In genomic region chr20:4171538-4172116, GRCh38 we compare ENCODE assay signal across 8 cellular contexts. TPM values are rescaled to one million over a fixed set of nuclear protein-coding genes. Genes with fewer than 3 reads are reported as not detected.
DNase-seq lines count a peak whose midpoint lies in the region; ATAC-seq and TF ChIP-seq lines count a peak whose summit lies in the region.

No MANE protein-coding gene starts in this region.

- H3K27me3 Mint-ChIP-seq in HFFc6 (ENCODE audit: insufficient read depth): no peaks in the 10 kb centered on the region; the same call in 1 of the 2 replicates
- no peaks in the 10 kb centered on the region for H3K27me3 Mint-ChIP-seq in activated T-cell treated with anti-CD3 and anti-CD28 coated beads, Interleukin-2, amount 50 U/mL, for 72 hours (ENCODE audit: low read depth)

- H3K4me1 ChIP-seq in spleen: peaks cover 0 to 23% (median 13%) of the 10 kb centered on the region in 6 donors

- no peaks in the 10 kb centered on the region for H3K9me3 ChIP-seq in spleen

- peak overlapping the region in 5 of 8 donors; percentile 27 to 69 (median 63) for H3K27ac ChIP-seq in spleen

- no peak for TF ChIP-seq POLR2A in spleen (IDR thresholded peaks at IDR 0.05)

- DNase-seq in HFFc6: no peak
- no peak for DNase-seq in activated T-cell treated with anti-CD3 and anti-CD28 coated beads, Interleukin-2, amount 50 U/mL, for 72 hours
- DNase-seq in spleen: no peak
- DNase-seq in NOMO-1 treated with dmso at 0.1 percent for 144 hours (lab: John Stamatoyannopoulos, UW; ENCODE audit: unreplicated experiment): no peak
- DNase-seq in activated CD4-positive, CD25-positive, alpha-beta regulatory T cell (lab: John Stamatoyannopoulos, UW): no peak
- DNase-seq in sciatic nerve (ENCODE audit: low spot score): no peak
- DNase-seq in KG1 (lab: John Stamatoyannopoulos, UW): no peak

- peaks cover 0 to 10% (median 0%) of the 10 kb centered on the region in 7 donors for H3K27me3 ChIP-seq in spleen (replicated peaks in 1 of 7)

- H3K36me3 Mint-ChIP-seq in HFFc6 (ENCODE audit: low read depth): peaks cover 2% of the 10 kb centered on the region
- H3K36me3 Mint-ChIP-seq in activated T-cell treated with anti-CD3 and anti-CD28 coated beads, Interleukin-2, amount 50 U/mL, for 72 hours (ENCODE audit: insufficient read depth in 2 of 2): no peaks in the 10 kb centered on the region

- H3K36me3 ChIP-seq in spleen: no peaks in the 10 kb centered on the region

- 72 to 79% (median 77%) methylated on average over 12 to 13 of the region's 13 CpGs for WGBS in spleen, 5 donors

- intact Hi-C loops in spleen (cut with DNase I; ENCODE audit: low total_unique reads): loop anchor here (2.0 kb wide), 1 partner anchor 59 kb away; no protein-coding TSS in a partner anchor
- intact Hi-C loops in sciatic nerve (cut with DNase I): no loop called here

- peaks cover 20% of the 10 kb centered on the region for H3K4me1 Mint-ChIP-seq in HFFc6 (ENCODE audit: low read depth)
- peaks cover 31% of the 10 kb centered on the region for H3K4me1 Mint-ChIP-seq in activated T-cell treated with anti-CD3 and anti-CD28 coated beads, Interleukin-2, amount 50 U/mL, for 72 hours (ENCODE audit: low read depth)

- H3K27ac Mint-ChIP-seq in HFFc6: peak overlapping the region; percentile 56
- H3K27ac Mint-ChIP-seq in activated T-cell treated with anti-CD3 and anti-CD28 coated beads, Interleukin-2, amount 50 U/mL, for 72 hours: peak overlapping the region; percentile 24

- ATAC-seq in activated T-cell treated with anti-CD3 and anti-CD28 coated beads, Interleukin-2, amount 50 U/mL, for 72 hours (replicated peaks in 1 of 2): no peak
- ATAC-seq in sciatic nerve: no peak

- no peak for TF ChIP-seq CTCF in HFFc6 (IDR thresholded peaks at IDR 0.05)
- TF ChIP-seq CTCF in spleen (IDR thresholded peaks at IDR 0.05 in 8 of 11, conservative IDR thresholded peaks at IDR 0.05 in 3 of 11): no peak

- H3K4me3 Mint-ChIP-seq in HFFc6: peak overlapping the region; percentile 85
- H3K4me3 Mint-ChIP-seq in activated T-cell treated with anti-CD3 and anti-CD28 coated beads, Interleukin-2, amount 50 U/mL, for 72 hours: peak overlapping the region; percentile 70 to 82

- H3K4me3 ChIP-seq in iPS-11a (ENCODE audit: low read depth, low read length): peak overlapping the region; percentile 37
- H3K4me3 ChIP-seq in spleen: peak overlapping the region in 7 of 8 donors; percentile 45 to 69 (median 53)

- no peaks in the 10 kb centered on the region for H3K9me3 Mint-ChIP-seq in HFFc6
- H3K9me3 Mint-ChIP-seq in activated T-cell treated with anti-CD3 and anti-CD28 coated beads, Interleukin-2, amount 50 U/mL, for 72 hours: no peaks in the 10 kb centered on the region

RNA-seq across cellular contexts. Expression of gene SMOX, which starts 23.0 kb away (rescaled TPM):
- 10 to 100 TPM in 5 of 6 experiments, 1 to 10 TPM in 1; 9.4 to 13.0 (median 12.4) TPM for total RNA-seq in HFFc6 (2021; fragmentation: NEBNext Ultra II Directional; extraction: Animal tissue kit (Norgen Biotek cat#: 25700))
- 10 to 100 TPM; 13.3 to 19.8 TPM for total RNA-seq in activated T-cell treated with anti-CD3 and anti-CD28 coated beads, Interleukin-2, amount 50 U/mL, for 72 hours
- total RNA-seq in spleen (10 to 100 TPM in 2 of 7 donors, 1 to 10 TPM in 5; 5.2 to 12.9 (median 8.3) TPM), sciatic nerve (29.4 TPM)
- 1 to 10 TPM; 4.2 to 4.9 (median 4.6) TPM for polyA plus RNA-seq in spleen
